29 cellular contexts compared by ENCODE assay signal in genomic region chr18:75782826-75783225, GRCh38.
"Had no signal": no experiment of that assay in that cellular context is flagged by ENCODE, and none has a peak within 500 bp of the region (broad histone marks: within the 10 kb centered on the region; RNA-seq: fewer than 3 reads in every experiment).

No MANE protein-coding gene starts in this region.

- H3K4me1 Mint-ChIP-seq: activated CD4-positive, alpha-beta T cell treated with anti-CD3 and anti-CD28 coated beads, Interleukin-2, amount 10 ng/mL, durations not matched to agents 24 days and 14 days had no signal

- H3K4me1 ChIP-seq: adrenal gland, body of pancreas, breast epithelium, SJCRH30 had no signal

- H3K27me3 ChIP-seq: adrenal gland, body of pancreas, breast epithelium, SJCRH30 had no signal

- H3K4me3 Mint-ChIP-seq: activated CD4-positive, alpha-beta T cell treated with anti-CD3 and anti-CD28 coated beads, Interleukin-2, amount 10 ng/mL, durations not matched to agents 24 days and 14 days; activated CD8-positive, alpha-beta T cell treated with anti-CD3 and anti-CD28 coated beads, Interleukin-2, amount 10 ng/mL, durations not matched to agents 7 days and 5 days; activated naive CD4-positive, alpha-beta T cell treated with anti-CD3 and anti-CD28 coated beads for 36 hours; activated T-cell treated with anti-CD3 and anti-CD28 coated beads, Interleukin-2, amount 50 U/mL, for 24 hours had no signal

- H3K9me3 Mint-ChIP-seq: activated CD4-positive, alpha-beta T cell treated with anti-CD3 and anti-CD28 coated beads, Interleukin-2, amount 10 ng/mL, durations not matched to agents 24 days and 14 days; activated naive CD4-positive, alpha-beta T cell treated with anti-CD3 and anti-CD28 coated beads for 36 hours; activated naive CD4-positive, alpha-beta T cell treated with anti-CD3 and anti-CD28 coated beads, Interleukin-2, amount 50 U/mL, for 72 hours; activated T-cell treated with anti-CD3 and anti-CD28 coated beads, Interleukin-2, amount 50 U/mL, for 24 hours; activated T-helper 2 cell treated with anti-CD3 and anti-CD28 coated beads, Interferon-gamma antibody, Interleukin-2, Interleukin-4, amounts not matched to agents 10 μg/mL and 5 μg/mL and 100 μg/mL, durations not matched to agents 14 hours and 24 hours and 36 hours had no signal

- H3K27ac ChIP-seq: adrenal gland, body of pancreas, breast epithelium, SJCRH30, SK-N-MC had no signal

- ATAC-seq: activated CD8-positive, alpha-beta T cell treated with anti-CD3 and anti-CD28 coated beads, Interleukin-2, amount 10 ng/mL, durations not matched to agents 7 days and 5 days; activated naive CD4-positive, alpha-beta T cell treated with anti-CD3 and anti-CD28 coated beads, Interleukin-2, amount 50 U/mL, for 72 hours; body of pancreas; Panc1 had no signal

- H3K36me3 ChIP-seq: adrenal gland, breast epithelium, SJCRH30 had no signal

- H3K27ac Mint-ChIP-seq: activated CD4-positive, alpha-beta T cell treated with anti-CD3 and anti-CD28 coated beads, Interleukin-2, amount 10 ng/mL, durations not matched to agents 24 days and 14 days; activated CD8-positive, alpha-beta T cell treated with anti-CD3 and anti-CD28 coated beads, Interleukin-2, amount 10 ng/mL, durations not matched to agents 7 days and 5 days; activated naive CD4-positive, alpha-beta T cell treated with anti-CD3 and anti-CD28 coated beads for 36 hours; activated naive CD4-positive, alpha-beta T cell treated with anti-CD3 and anti-CD28 coated beads, Interleukin-2, amount 50 U/mL, for 72 hours; activated T-cell treated with anti-CD3 and anti-CD28 coated beads, Interleukin-2, amount 50 U/mL, for 24 hours; activated T-helper 2 cell treated with anti-CD3 and anti-CD28 coated beads, Interferon-gamma antibody, Interleukin-2, Interleukin-4, amounts not matched to agents 10 μg/mL and 5 μg/mL and 100 μg/mL, durations not matched to agents 14 hours and 24 hours and 36 hours had no signal

- H3K4me3 ChIP-seq: adrenal gland, body of pancreas, SJCRH30, SK-N-MC had no signal

- DNase-seq: activated CD4-positive, alpha-beta T cell treated with anti-CD3 and anti-CD28 coated beads, Interleukin-2, amount 10 ng/mL, durations not matched to agents 24 days and 14 days; activated CD4-positive, alpha-beta T cell treated with anti-CD3 and anti-CD28 coated beads, Interleukin-2, amount 50 U/mL, for 4 hours; activated CD8-positive, alpha-beta T cell treated with anti-CD3 and anti-CD28 coated beads, Interleukin-2, amount 10 ng/mL, durations not matched to agents 7 days and 5 days; activated gamma-delta T cell treated with Interleukin-2 at 50 U/mL for 16 hours; activated naive CD4-positive, alpha-beta T cell treated with anti-CD3 and anti-CD28 coated beads for 36 hours; activated T-cell treated with anti-CD3 and anti-CD28 coated beads, Interleukin-2, amount 50 U/mL, for 24 hours; adrenal gland; body of pancreas; caudate nucleus; cerebellar nuclear complex; Karpas-422; KBM-7; NCI-H1105; NCI-H1417 treated with DMSO at 0.1 percent for 48 hours; NCI-H187 treated with DMSO at 0.1 percent for 48 hours; NCI-H2081; NCI-H2171; NCI-H510A; NCI-H69; OCI-M1; SHP77; SJCRH30; T1000 had no signal

- FAIRE-seq: astrocyte had no signal

- H3K36me3 Mint-ChIP-seq: activated naive CD4-positive, alpha-beta T cell treated with anti-CD3 and anti-CD28 coated beads, Interleukin-2, amount 50 U/mL, for 72 hours had no signal

- H3K9me3 ChIP-seq: adrenal gland, body of pancreas, breast epithelium, SJCRH30 had no signal
